In the genomic region with DNA sequence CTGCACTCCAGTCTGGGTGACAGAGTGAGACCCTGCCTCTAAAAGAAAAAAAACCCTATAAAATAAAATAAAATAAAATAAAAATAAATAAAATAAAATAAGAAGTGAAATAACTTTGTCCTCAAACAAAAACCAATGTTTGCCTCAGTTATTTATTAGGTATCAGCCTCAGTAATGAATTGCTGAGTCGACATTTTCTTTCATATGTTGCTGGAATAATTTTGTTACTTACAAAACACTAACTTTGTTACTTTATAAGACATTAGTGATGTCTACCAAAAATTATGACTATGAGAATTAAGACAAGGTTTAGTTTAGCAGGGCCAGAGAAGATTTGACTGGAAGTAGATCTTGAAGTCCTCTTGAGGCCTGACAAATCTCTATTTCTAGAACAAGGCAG, we compare ENCODE assay signal across 1 cellular context.
TF ChIP-seq lines count a peak whose summit lies in the region.

No MANE protein-coding gene starts in this region.

TF ChIP-seq in K562, 482 proteins besides CTCF, POLR2A, EP300 and RAD21 (continued from another document):
- TF ChIP-seq ZBTB2 (IDR thresholded peaks at IDR 0.05) (no peak), MYC (IDR thresholded peaks at IDR 0.05; ENCODE audit: low read depth, low read length) (no peak), MYC (CRISPR knock-in tag; IDR thresholded peaks at IDR 0.05; ENCODE audit: borderline replicate concordance, low read depth) (no peak), MCM7 (IDR thresholded peaks at IDR 0.05) (no peak), KDM2B (CRISPR knock-in tag; IDR thresholded peaks at IDR 0.05) (no peak), DMBX1 (CRISPR knock-in tag; IDR thresholded peaks at IDR 0.05; ENCODE audit: borderline replicate concordance) (no peak)
TF ChIP-seq in K562: peak in this region for 5.
